In the genomic region with DNA sequence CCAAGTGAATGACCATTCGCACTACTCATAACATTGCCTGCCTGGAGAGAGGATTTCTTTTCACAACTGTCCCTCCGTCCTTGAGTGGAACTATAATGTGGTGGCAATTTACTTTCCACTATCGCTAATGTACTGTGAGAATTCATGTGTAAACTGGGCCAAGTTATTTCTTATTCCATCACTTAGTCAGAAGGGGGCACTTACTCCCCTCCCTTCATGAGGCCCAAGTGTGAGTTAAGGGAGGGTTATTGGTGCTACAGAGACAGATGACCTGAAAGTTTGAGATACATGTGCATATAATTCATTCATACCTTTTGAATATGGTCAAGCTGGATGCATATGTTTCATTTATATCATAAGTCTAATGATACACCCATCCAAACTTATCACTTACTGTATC, we compare ENCODE assay signal across 16 cellular contexts.
"Had no signal": no experiment of that assay in that cellular context is flagged by ENCODE, and none has a peak within 500 bp of the region (broad histone marks: within the 10 kb centered on the region; RNA-seq: fewer than 3 reads in every experiment).

No MANE protein-coding gene starts in this region.

- H3K9me3 ChIP-seq: tibial artery, uterus had no signal

- H3K9me3 Mint-ChIP-seq: activated CD4-positive, alpha-beta memory T cell treated with anti-CD3 and anti-CD28 coated beads, Interleukin-2, amount 10 ng/mL, durations not matched to agents 7 days and 5 days; activated naive CD4-positive, alpha-beta T cell treated with anti-CD3 and anti-CD28 coated beads, Interleukin-2, amount 50 U/mL, for 72 hours; natural killer cell treated with Interleukin-12 subunit alpha and Interleukin-12 subunit beta and Interleukin-15 and Interleukin-18, amount 100 ng/mL, for 72 hours; stimulated activated memory B cell treated with anti-CD40 and anti-IgM and Interleukin-4, amounts not matched to agents 10 μg/mL and 1 μg/mL and 100 μg/mL, for 72 hours had no signal

- ATAC-seq: activated naive CD4-positive, alpha-beta T cell treated with anti-CD3 and anti-CD28 coated beads, Interleukin-2, amount 50 U/mL, for 72 hours; left ventricle myocardium superior; stimulated activated memory B cell treated with anti-CD40 and anti-IgM and Interleukin-4, amounts not matched to agents 10 μg/mL and 1 μg/mL and 100 μg/mL, for 72 hours had no signal

- H3K36me3 ChIP-seq: tibial artery, uterus had no signal

- H3K27ac ChIP-seq: coronary artery, tibial artery, uterus had no signal

- H3K4me1 Mint-ChIP-seq: brain had no signal

- H3K27ac Mint-ChIP-seq: activated CD4-positive, alpha-beta memory T cell treated with anti-CD3 and anti-CD28 coated beads, Interleukin-2, amount 10 ng/mL, durations not matched to agents 7 days and 5 days; activated naive CD4-positive, alpha-beta T cell treated with anti-CD3 and anti-CD28 coated beads, Interleukin-2, amount 50 U/mL, for 72 hours; brain; natural killer cell treated with Interleukin-12 subunit alpha and Interleukin-12 subunit beta and Interleukin-15 and Interleukin-18, amount 100 ng/mL, for 72 hours; stimulated activated memory B cell treated with anti-CD40 and anti-IgM and Interleukin-4, amounts not matched to agents 10 μg/mL and 1 μg/mL and 100 μg/mL, for 72 hours had no signal

- H3K27me3 ChIP-seq: tibial artery, uterus had no signal

- H3K36me3 Mint-ChIP-seq: activated naive CD4-positive, alpha-beta T cell treated with anti-CD3 and anti-CD28 coated beads, Interleukin-2, amount 50 U/mL, for 72 hours; brain; natural killer cell treated with Interleukin-12 subunit alpha and Interleukin-12 subunit beta and Interleukin-15 and Interleukin-18, amount 100 ng/mL, for 72 hours; stimulated activated memory B cell treated with anti-CD40 and anti-IgM and Interleukin-4, amounts not matched to agents 10 μg/mL and 1 μg/mL and 100 μg/mL, for 72 hours had no signal

- H3K4me1 ChIP-seq: uterus had no signal

- H3K4me3 Mint-ChIP-seq: activated CD4-positive, alpha-beta memory T cell treated with anti-CD3 and anti-CD28 coated beads, Interleukin-2, amount 10 ng/mL, durations not matched to agents 7 days and 5 days; brain; natural killer cell treated with Interleukin-12 subunit alpha and Interleukin-12 subunit beta and Interleukin-15 and Interleukin-18, amount 100 ng/mL, for 72 hours; stimulated activated memory B cell treated with anti-CD40 and anti-IgM and Interleukin-4, amounts not matched to agents 10 μg/mL and 1 μg/mL and 100 μg/mL, for 72 hours had no signal

- H3K27me3 Mint-ChIP-seq: brain; natural killer cell treated with Interleukin-12 subunit alpha and Interleukin-12 subunit beta and Interleukin-15 and Interleukin-18, amount 100 ng/mL, for 72 hours; stimulated activated memory B cell treated with anti-CD40 and anti-IgM and Interleukin-4, amounts not matched to agents 10 μg/mL and 1 μg/mL and 100 μg/mL, for 72 hours had no signal

- H3K4me3 ChIP-seq: coronary artery, tibial artery, uterus had no signal

- DNase-seq: activated CD4-positive, alpha-beta memory T cell treated with anti-CD3 and anti-CD28 coated beads, Interleukin-2, amount 10 ng/mL, durations not matched to agents 7 days and 5 days; activated CD4-positive, alpha-beta T cell treated with anti-CD3 and anti-CD28 coated beads for 4 hours; activated effector memory CD4-positive, alpha-beta T cell treated with anti-CD3 and anti-CD28 coated beads, Interleukin-2, amount 50 U/mL, for 16 hours; activated T-cell treated with anti-CD3 and anti-CD28 coated beads, Interleukin-2, amount 50 U/mL, for 48 hours; amygdala; central memory CD4-positive, alpha-beta T cell; foreskin fibroblast; glutamatergic neuron; left ventricle myocardium superior; tibial artery; uterus had no signal
